ENCODE assay signal across 22 cellular contexts in genomic region chr6:166778046-166778445, GRCh38.
"Had no signal": no experiment of that assay in that cellular context is flagged by ENCODE, and none has a peak within 500 bp of the region (broad histone marks: within the 10 kb centered on the region; RNA-seq: fewer than 3 reads in every experiment).

No MANE protein-coding gene starts in this region.

- H3K27me3 ChIP-seq: esophagus muscularis mucosa, foreskin keratinocyte, gastroesophageal sphincter, hepatocyte, pancreas, testis had no signal

- H3K27ac ChIP-seq: esophagus muscularis mucosa, foreskin keratinocyte, gastroesophageal sphincter, heart left ventricle, hepatocyte, left ventricle myocardium inferior, lower lobe of right lung, pancreas, testis, tibial artery had no signal

- H3K4me3 ChIP-seq: esophagus muscularis mucosa, gastroesophageal sphincter, heart left ventricle, hepatocyte, left ventricle myocardium inferior, lower lobe of right lung, pancreas, smooth muscle cell, testis, tibial artery had no signal

- H3K9me3 ChIP-seq: esophagus muscularis mucosa, gastroesophageal sphincter, heart left ventricle, left ventricle myocardium inferior, lower lobe of right lung, pancreas, testis, tibial artery had no signal

- H3K4me2 ChIP-seq: hepatocyte, smooth muscle cell had no signal

- H3K4me1 ChIP-seq: foreskin keratinocyte, heart left ventricle, left ventricle myocardium inferior, lower lobe of right lung, pancreas, tibial artery had no signal

- DNase-seq: cerebellar nuclear complex; effector memory CD4-positive, alpha-beta T cell; foreskin keratinocyte; heart left ventricle; left colon; left ventricle myocardium inferior; lower lobe of right lung; natural killer cell; occipital lobe; retina; stimulated activated CD4-positive, alpha-beta T cell treated with anti-CD3 and anti-CD28 coated beads, Interleukin-4, amount 100 ng/mL, for 24 hours; stimulated activated naive CD8-positive, alpha-beta T cell treated with anti-CD3 and anti-CD28 coated beads, Interleukin-15, Interleukin-2, amounts not matched to agents 100 U/mL and 50 U/mL, for 24 hours; substantia nigra; testis; tibial artery had no signal

- ATAC-seq: foreskin keratinocyte; gastroesophageal sphincter; heart left ventricle; left colon; lower lobe of right lung; natural killer cell; sciatic nerve; stimulated activated memory B cell treated with anti-CD40 and anti-IgM and Interleukin-4, amounts not matched to agents 10 μg/mL and 1 μg/mL and 100 μg/mL, for 72 hours; stimulated activated naive CD8-positive, alpha-beta T cell treated with anti-CD3 and anti-CD28 coated beads, Interleukin-15, Interleukin-2, amounts not matched to agents 100 U/mL and 50 U/mL, for 24 hours had no signal

- H3K79me2 ChIP-seq: hepatocyte had no signal

- H3K36me3 ChIP-seq: esophagus muscularis mucosa, gastroesophageal sphincter, heart left ventricle, left ventricle myocardium inferior, lower lobe of right lung, pancreas, tibial artery had no signal

- H2AFZ ChIP-seq: hepatocyte had no signal
